8 cellular contexts compared by ENCODE assay signal in genomic region chr18:60372598-60372997, GRCh38. TPM values are rescaled to one million over a fixed set of nuclear protein-coding genes. Genes with fewer than 3 reads are reported as not detected.
DNase-seq lines count a peak whose midpoint lies in the region; ATAC-seq and TF ChIP-seq lines count a peak whose summit lies in the region.

Gene MC4R (minus strand): TSS chr18:60372775. CDS start chr18:60372349, 426 bp downstream.

- CTCF ChIA-PET in SK-N-SH (lab: Yijun Ruan, JAX) = interaction anchor here (0.6 to 3.0 kb wide), 6 partner anchors 15 to 384 kb away, joined by 3 to 19 read pairs (median 3); no protein-coding TSS in a partner anchor

- POLR2A ChIA-PET in SK-N-SH (lab: Yijun Ruan, JAX) = interaction anchor here (0.6 to 1.3 kb wide), 4 partner anchors 11 to 175 kb away, joined by 3 read pairs; no protein-coding TSS in a partner anchor

- H3K27me3 ChIP-seq in SK-N-SH (ENCODE audit: insufficient read depth) (no peaks in the 10 kb centered on the region), transverse colon (no peaks in the 10 kb centered on the region)

- in situ Hi-C loops in transverse colon (cut with MboI; ENCODE audit: low pct_ligation_motif_present in 1 of 4, low pct_unique_long_range_greater_than_20kb in 1 of 4, low sequenced_read_pairs in 3 of 4) = no loop called here

- no peaks in the 10 kb centered on the region for H3K79me2 ChIP-seq in SK-N-SH (ENCODE audit: insufficient read depth)

- H3K9me3 ChIP-seq in SK-N-SH (no peaks in the 10 kb centered on the region), transverse colon (no peaks in the 10 kb centered on the region)

- TF ChIP-seq EP300 in SK-N-SH (IDR thresholded peaks at IDR 0.05; ENCODE audit: borderline replicate concordance in 1 of 2, low read depth in 1 of 2, low read length in 1 of 2) = peak in 1 of 2 experiments; percentile 49; a peak in 1 of 4 replicates
- no peak for TF ChIP-seq EP300 in transverse colon (IDR thresholded peaks at IDR 0.05; ENCODE audit: low read depth)

- H3K4me1 ChIP-seq in SK-N-SH (ENCODE audit: control insufficient read depth in 1 of 2, insufficient read depth in 2 of 2, low read depth in 1 of 2, low read length in 1 of 2) = peaks cover 0 to 11% of the 10 kb centered on the region in 2 experiments; a peak in 2 of 4 replicates
- H3K4me1 ChIP-seq in transverse colon = no peaks in the 10 kb centered on the region

- H2AFZ ChIP-seq in SK-N-SH (ENCODE audit: low read depth) = peak within 1 kb of the TSS; percentile 82

- ATAC-seq in GM21390 (IDR thresholded peaks at IDR 0.05; ENCODE audit: unreplicated experiment) = no peak

- DNase-seq in AG10803 (ENCODE audit: low read depth) (peak; percentile 87), NB4 (ENCODE audit: low read depth) (peak; percentile 3), SK-N-SH (peak; percentile 77), hepatic stellate cell (ENCODE audit: low spot score) (peak; percentile 2), transverse colon (peak; percentile 17), T-helper 2 cell (no peak)
- no peak for DNase-seq in activated CD4-positive, alpha-beta T cell treated with anti-CD3 and anti-CD28 coated beads, Interleukin-2, amount 50 U/mL, for 48 hours

- H3K9me2 ChIP-seq in SK-N-SH = no peaks in the 10 kb centered on the region

- no peaks in the 10 kb centered on the region for H4K20me1 ChIP-seq in SK-N-SH (ENCODE audit: insufficient read depth)

- peak; percentile 43 for TF ChIP-seq RAD21 in SK-N-SH (IDR thresholded peaks at IDR 0.05; ENCODE audit: low read length)

- H3K27ac ChIP-seq in SK-N-SH (ENCODE audit: low read depth in 2 of 2, low read length in 1 of 2) = peak within 1 kb of the TSS; percentile 28 to 95; a peak in 3 of 4 replicates
- no peak within 1 kb of the TSS for H3K27ac ChIP-seq in transverse colon

- intact Hi-C loops in transverse colon (cut with DNase I; ENCODE audit: low total_unique reads) = no loop called here

- TF ChIP-seq POLR2A in NB4 (IDR thresholded peaks at IDR 0.05; ENCODE audit: extremely low read depth, insufficient read length) (no peak), transverse colon (IDR thresholded peaks at IDR 0.05) (no peak)

- H3K4me3 ChIP-seq in AG10803 (ENCODE audit: low read length) = peak within 1 kb of the TSS; percentile 50
- H3K4me3 ChIP-seq in NB4 (ENCODE audit: low read depth, low read length) = no peak within 1 kb of the TSS
- H3K4me3 ChIP-seq in SK-N-SH (ENCODE audit: low read depth in 2 of 2, low read length in 1 of 2) = peak within 1 kb of the TSS; percentile 45 to 59
- H3K4me3 ChIP-seq in transverse colon = peak within 1 kb of the TSS in 1 of 4 donors; percentile 3

- TF ChIP-seq CTCF in AG10803 (conservative IDR thresholded peaks at IDR 0.05; ENCODE audit: low read length) (no peak), NB4 (IDR thresholded peaks at IDR 0.05; ENCODE audit: low read depth, low read length) (no peak), SK-N-SH (IDR thresholded peaks at IDR 0.05) (no peak), transverse colon (IDR thresholded peaks at IDR 0.05) (no peak)

- H3K4me2 ChIP-seq in SK-N-SH = peak within 1 kb of the TSS; percentile 63

- H3K36me3 ChIP-seq in SK-N-SH (replicated peaks in 1 of 2; ENCODE audit: control insufficient read depth in 1 of 2, insufficient read depth in 2 of 2, low read length in 1 of 2) = no peaks in the 10 kb centered on the region
- H3K36me3 ChIP-seq in transverse colon = no peaks in the 10 kb centered on the region

- H3K9ac ChIP-seq in SK-N-SH = peak within 1 kb of the TSS; percentile 21; the same call in 1 of the 2 replicates

- no peaks in the 10 kb centered on the region for H3F3A ChIP-seq in SK-N-SH (replicated peaks; ENCODE audit: insufficient read depth)

- whole genome bisulfite sequencing in SK-N-SH (ENCODE audit: low lambda C conversion rate) = 4% methylated on average over 9 of the region's 9 CpGs
- WGBS in transverse colon (ENCODE audit: low coverage in 1 of 2), 2 donors = 6 to 10% methylated on average over 6 to 9 of the region's 9 CpGs

TF ChIP-seq in SK-N-SH, 30 proteins besides CTCF, POLR2A, EP300 and RAD21:
- TF ChIP-seq EZH2phosphoT487 (IDR thresholded peaks at IDR 0.05; ENCODE audit: borderline replicate concordance, low read depth) = no peak
- TF ChIP-seq SIN3A (IDR thresholded peaks at IDR 0.05; ENCODE audit: borderline replicate concordance, low read depth, low read length) = no peak
- no peak for TF ChIP-seq MEF2A (IDR thresholded peaks at IDR 0.05; ENCODE audit: borderline replicate concordance, low read depth)
- TF ChIP-seq YY1 (IDR thresholded peaks at IDR 0.05; ENCODE audit: low read depth) = no peak
- TF ChIP-seq GATA2 (CRISPR knock-in tag; IDR thresholded peaks at IDR 0.05) = peak; percentile 35; the same call in 1 of the 2 replicates
- peak; percentile 41 for TF ChIP-seq POLR2AphosphoS5 (IDR thresholded peaks at IDR 0.05; ENCODE audit: low read depth, low read length)
- peak; percentile 70; the same call in 1 of the 2 replicates for TF ChIP-seq RFX5 (IDR thresholded peaks at IDR 0.05; ENCODE audit: low read length)
- TF ChIP-seq SMC3 (IDR thresholded peaks at IDR 0.05; ENCODE audit: low read depth, low read length) = no peak
- TF ChIP-seq PBX3 (IDR thresholded peaks at IDR 0.05) = peak; percentile 32; the same call in 1 of the 2 replicates
- peak; percentile 81 for TF ChIP-seq MXI1 (IDR thresholded peaks at IDR 0.05; ENCODE audit: low read depth, low read length)
- peak; percentile 6; the same call in 1 of the 2 replicates for TF ChIP-seq RCOR1 (IDR thresholded peaks at IDR 0.05; ENCODE audit: low read length)
- peak; percentile 24; the same call in 1 of the 2 replicates for TF ChIP-seq TCF12 (IDR thresholded peaks at IDR 0.05)
- peak; percentile 58 for TF ChIP-seq CHD2 (IDR thresholded peaks at IDR 0.05; ENCODE audit: low read length, partially characterized antibody)
- TF ChIP-seq MAX (IDR thresholded peaks at IDR 0.05; ENCODE audit: low read depth) = peak; percentile 65

RNA-seq across cellular contexts. Expression of gene MC4R, which starts in this region (rescaled TPM):
- polyA plus RNA-seq in SK-N-SH (2012; rRNA removed) = 0.21 and 0.62 TPM in 2 replicates
- polyA plus RNA-seq in SK-N-SH (2012; cell fraction: cytosol; rRNA removed) = 0.31 and 0.47 TPM in 2 replicates
- polyA plus RNA-seq in SK-N-SH (2012; cell fraction: nucleus; rRNA removed) = 0.06 and 0.08 TPM in 2 replicates
- not detected for total RNA-seq in transverse colon

Comparison
In these comparisons a context has a peak if more than half of its experiments do, and no peak if none do; other contexts are left out.
1. Peak in DNase-seq, H3K4me3 ChIP-seq, H3K27ac ChIP-seq, H3K9ac ChIP-seq and H3K4me2 ChIP-seq in SK-N-SH; RNA of the gene not detected or under 1 TPM.
2. Peak in DNase-seq in transverse colon; RNA of the gene not detected or under 1 TPM.
3. DNase-seq: peak in AG10803 (single experiment), NB4 (single experiment) and hepatic stellate cell (single experiment); none in activated CD4-positive, alpha-beta T cell treated with anti-CD3 and anti-CD28 coated beads, Interleukin-2, amount 50 U/mL, for 48 hours (0 of 2) and T-helper 2 cell (0 of 5).